Comparison of ENCODE assay signal across 25 cellular contexts in the genomic region with DNA sequence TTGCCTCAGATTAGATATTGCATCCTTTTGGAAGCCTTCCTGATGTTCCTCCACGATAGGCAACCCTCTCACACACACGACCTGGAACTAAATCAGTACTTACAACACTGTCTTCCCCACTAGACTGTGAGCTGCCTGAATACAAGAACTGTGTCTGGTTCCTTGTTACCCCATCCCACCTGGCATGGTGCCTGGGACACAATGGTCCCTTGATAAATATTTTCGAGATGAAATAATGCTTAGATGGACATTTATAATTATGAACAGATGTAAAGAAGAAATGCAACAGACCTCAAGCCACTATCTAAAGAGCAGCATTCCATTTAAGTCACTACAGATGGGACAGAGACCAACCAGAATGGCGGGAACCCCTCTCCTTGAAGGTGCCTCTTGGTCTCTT. TPM values are rescaled to one million over a fixed set of nuclear protein-coding genes. Genes with fewer than 3 reads are reported as not detected.
DNase-seq lines count a peak whose midpoint lies in the region; TF ChIP-seq lines count a peak whose summit lies in the region.
"Had no signal": no experiment of that assay in that cellular context is flagged by ENCODE, and none has a peak within 500 bp of the region (broad histone marks: within the 10 kb centered on the region; RNA-seq: fewer than 3 reads in every experiment).

No MANE protein-coding gene starts in this region.

- H3K27ac ChIP-seq in tibial artery, result no peak overlapping the region
- H3K27ac ChIP-seq: neural progenitor cell, WERI-Rb-1 had no signal

- no peak overlapping the region for H3K4me3 ChIP-seq in HFF-Myc (replicated peaks; ENCODE audit: low read depth, low read length)
- H3K4me3 ChIP-seq in tibial artery, result no peak overlapping the region
- H3K4me3 ChIP-seq: neural progenitor cell had no signal

- H3K27me3 ChIP-seq in tibial artery, result no peaks in the 10 kb centered on the region
- H3K27me3 ChIP-seq: neural progenitor cell had no signal

- DNase-seq in AG08396 (ENCODE audit: low spot score) (peak; percentile 23), HFF-Myc (ENCODE audit: extremely low read depth, low read depth) (peak; percentile 88), dedifferentiated amniotic fluid mesenchymal stem cell (ENCODE audit: extremely low spot score) (peak; percentile 52), hepatic stellate cell (ENCODE audit: low spot score) (peak; percentile 42), tibial artery (no peak), occipital lobe (lab: John Stamatoyannopoulos, UW) (no peak), retina (no peak)
- DNase-seq in stimulated activated CD4-positive, alpha-beta T cell treated with anti-CD3 and anti-CD28 coated beads, Interleukin-15, amount 100 ng/mL, for 24 hours, result no peak
- DNase-seq: ACHN; activated CD4-positive, alpha-beta T cell treated with anti-CD3 and anti-CD28 coated beads, Interleukin-2, amount 50 U/mL, for 4 hours; activated naive CD4-positive, alpha-beta T cell; COR-L47; KBM-7; NCI-H2029 treated with DMSO at 0.1 percent for 48 hours; NCI-H510A treated with DMSO at 0.1 percent for 48 hours; stimulated activated CD4-positive, alpha-beta T cell treated with anti-CD3 and anti-CD28 coated beads, Interleukin-2, amount 100 ng/mL, for 24 hours; stimulated activated naive CD8-positive, alpha-beta T cell treated with anti-CD3 and anti-CD28 coated beads, Interleukin-15, amount 100 ng/mL, for 72 hours; WERI-Rb-1 had no signal

- TF ChIP-seq CTCF in HFF-Myc (IDR thresholded peaks at IDR 0.05; ENCODE audit: low read depth, low read length, missing control alignments) (no peak), tibial artery (IDR thresholded peaks at IDR 0.05) (no peak)

- H3K36me3 ChIP-seq in tibial artery, result no peaks in the 10 kb centered on the region
- H3K36me3 ChIP-seq: neural progenitor cell, WERI-Rb-1 had no signal

- intact Hi-C loops in tibial artery (cut with DNase I; ENCODE audit: low total_unique reads), result no loop called here

- H3K4me1 ChIP-seq in tibial artery, result no peaks in the 10 kb centered on the region
- H3K4me1 ChIP-seq: neural progenitor cell had no signal

- H3K9me3 ChIP-seq in tibial artery, result peaks cover 0 to 14% (median 0%) of the 10 kb centered on the region in 3 donors

RNA-seq across cellular contexts. Expression of gene OR1J1, which starts 33.4 kb away (rescaled TPM):
- total RNA-seq in occipital lobe, result not detected
- total RNA-seq: Daoy; esophagus mucosa; H4; renal cortical epithelial cell; T-helper 1 cell treated with Interleukin-12 subunit alpha and Interleukin-12 subunit beta and Interleukin-4 antibody, amounts not matched to agents 30 ng/mL and 1 ng/mL, for 36 hours; urinary bladder had no signal

Comparison
In these comparisons a context has a peak if more than half of its experiments do, and no peak if none do; other contexts are left out.
1. DNase-seq: peak in AG08396 (single experiment), HFF-Myc (single experiment), dedifferentiated amniotic fluid mesenchymal stem cell (single experiment) and hepatic stellate cell (single experiment); none in tibial artery (0 of 2), stimulated activated CD4-positive, alpha-beta T cell treated with anti-CD3 and anti-CD28 coated beads, Interleukin-15, amount 100 ng/mL, for 24 hours (single experiment), occipital lobe (single experiment) and retina (single experiment).